In genomic region chr17:66467766-66468165, GRCh38 we compare ENCODE assay signal across 14 cellular contexts.
DNase-seq lines count a peak whose midpoint lies in the region; ATAC-seq and TF ChIP-seq lines count a peak whose summit lies in the region.
"Had no signal": no experiment of that assay in that cellular context is flagged by ENCODE, and none has a peak within 500 bp of the region (broad histone marks: within the 10 kb centered on the region; RNA-seq: fewer than 3 reads in every experiment).

No MANE protein-coding gene starts in this region.

- H3K27me3 Mint-ChIP-seq in activated CD4-positive, alpha-beta T cell treated with anti-CD3 and anti-CD28 coated beads for 36 hours, result no peaks in the 10 kb centered on the region
- H3K27me3 Mint-ChIP-seq in chondrocyte (ENCODE audit: low read depth), result no peaks in the 10 kb centered on the region

- H3K27ac Mint-ChIP-seq in activated CD4-positive, alpha-beta T cell treated with anti-CD3 and anti-CD28 coated beads for 36 hours, result peak overlapping the region; percentile 92
- H3K27ac Mint-ChIP-seq in chondrocyte (ENCODE audit: unreplicated experiment), result peak overlapping the region; percentile 87

- no peak for TF ChIP-seq EP300 in sigmoid colon (IDR thresholded peaks at IDR 0.05)

- H3K4me3 Mint-ChIP-seq in activated CD4-positive, alpha-beta T cell treated with anti-CD3 and anti-CD28 coated beads for 36 hours, result no peak overlapping the region
- H3K4me3 Mint-ChIP-seq in chondrocyte (ENCODE audit: unreplicated experiment), result no peak overlapping the region

- TF ChIP-seq POLR2A in sigmoid colon (IDR thresholded peaks at IDR 0.05), result no peak

- peaks cover 84% of the 10 kb centered on the region for H3K4me1 Mint-ChIP-seq in activated CD4-positive, alpha-beta T cell treated with anti-CD3 and anti-CD28 coated beads for 36 hours
- peaks cover 67% of the 10 kb centered on the region for H3K4me1 Mint-ChIP-seq in chondrocyte (ENCODE audit: low read depth)

- WGBS in sigmoid colon, 2 donors, result 82 to 85% methylated on average over 6 of the region's 6 CpGs

- H3K27ac ChIP-seq in sigmoid colon, result peak overlapping the region; percentile 51 to 75 (median 73)

- H3K27me3 ChIP-seq in sigmoid colon, result no peaks in the 10 kb centered on the region
- H3K27me3 ChIP-seq: dorsolateral prefrontal cortex, heart right ventricle, testis had no signal

- H3K4me3 ChIP-seq in sigmoid colon, result no peak overlapping the region
- H3K4me3 ChIP-seq: testis had no signal

- TF ChIP-seq CTCF in chondrocyte (IDR thresholded peaks at IDR 0.05) (no peak), sigmoid colon (IDR thresholded peaks at IDR 0.05) (no peak)

- peaks cover 0 to 72% (median 66%) of the 10 kb centered on the region in 4 donors for H3K4me1 ChIP-seq in sigmoid colon

- H3K9me3 ChIP-seq in sigmoid colon, result no peaks in the 10 kb centered on the region
- H3K9me3 ChIP-seq: heart right ventricle, testis had no signal

- intact Hi-C loops in activated CD4-positive, alpha-beta T cell treated with anti-CD3 and anti-CD28 coated beads for 36 hours (cut with DNase I, micrococcal nuclease), result loop anchor here (1.0 to 10.0 kb wide), 18 partner anchors 43 to 810 kb away; partner anchors contain the start of gene PRKCA (in 1 of the 2)
- intact Hi-C loops in sigmoid colon (cut with DNase I), result loop anchor here (5.0 to 10.0 kb wide), 3 partner anchors 40 to 163 kb away; partner anchors contain the start of gene PRKCA

- H3K36me3 ChIP-seq in sigmoid colon, result no peaks in the 10 kb centered on the region
- H3K36me3 ChIP-seq: heart right ventricle had no signal

- DNase-seq in activated CD4-positive, alpha-beta T cell treated with anti-CD3 and anti-CD28 coated beads for 36 hours, result no peak
- no peak for DNase-seq in activated CD4-positive, alpha-beta T cell treated with anti-CD3 and anti-CD28 coated beads for 1 hour
- peak; percentile 52 for DNase-seq in LHCN-M2 (ENCODE audit: low read depth)
- DNase-seq in chondrocyte (ENCODE audit: low spot score), result no peak
- no peak for DNase-seq in sigmoid colon
- DNase-seq in NCI-H2081 (lab: John Stamatoyannopoulos, UW), result no peak
- DNase-seq in RKO (ENCODE audit: low spot score), result no peak
- DNase-seq: activated effector memory CD4-positive, alpha-beta T cell treated with anti-CD3 and anti-CD28 coated beads, Interleukin-2, amount 50 U/mL, for 16 hours; DMS79; heart right ventricle; NCI-H345 had no signal

- POLR2A ChIA-PET in activated CD4-positive, alpha-beta T cell treated with anti-CD3 and anti-CD28 coated beads for 36 hours (lab: Charles Lee), result interaction anchor here (0.6 to 1.3 kb wide), 2 partner anchors 40 to 158 kb away, joined by 3 to 4 read pairs; no protein-coding TSS in a partner anchor

- H3K36me3 Mint-ChIP-seq in activated CD4-positive, alpha-beta T cell treated with anti-CD3 and anti-CD28 coated beads for 36 hours (ENCODE audit: low read depth), result peaks cover 16% of the 10 kb centered on the region
- no peaks in the 10 kb centered on the region for H3K36me3 Mint-ChIP-seq in chondrocyte (ENCODE audit: low read depth)

- no peaks in the 10 kb centered on the region for H3K9me3 Mint-ChIP-seq in activated CD4-positive, alpha-beta T cell treated with anti-CD3 and anti-CD28 coated beads for 36 hours (ENCODE audit: low read depth)
- H3K9me3 Mint-ChIP-seq in chondrocyte (ENCODE audit: low read depth), result no peaks in the 10 kb centered on the region

- ATAC-seq in activated CD4-positive, alpha-beta T cell treated with anti-CD3 and anti-CD28 coated beads for 36 hours, result no peak
- ATAC-seq in GM18870 (IDR thresholded peaks at IDR 0.05; ENCODE audit: unreplicated experiment), result no peak

- CTCF ChIA-PET in activated CD4-positive, alpha-beta T cell treated with anti-CD3 and anti-CD28 coated beads for 36 hours (lab: Charles Lee), result interaction anchor here (0.8 to 2.8 kb wide), 6 partner anchors 18 to 212 kb away, joined by 3 to 11 read pairs (median 4); no protein-coding TSS in a partner anchor
